ENCODE assay signal across 24 cellular contexts in genomic region chrX:56029691-56030090, GRCh38.
"Had no signal": no experiment of that assay in that cellular context is flagged by ENCODE, and none has a peak within 500 bp of the region (broad histone marks: within the 10 kb centered on the region; RNA-seq: fewer than 3 reads in every experiment).

No MANE protein-coding gene starts in this region.

- H3K4me3 ChIP-seq: ascending aorta, body of pancreas had no signal

- ATAC-seq: activated CD8-positive, alpha-beta memory T cell treated with anti-CD3 and anti-CD28 coated beads, Interleukin-2, amount 10 ng/mL, durations not matched to agents 7 days and 5 days; activated CD8-positive, alpha-beta T cell treated with anti-CD3 and anti-CD28 coated beads, Interleukin-2, amount 10 ng/mL, durations not matched to agents 7 days and 5 days; body of pancreas; PC-3; WTC11 had no signal

- H3K36me3 ChIP-seq: ascending aorta had no signal

- H3K27ac ChIP-seq: ascending aorta, body of pancreas had no signal

- H3K9me3 Mint-ChIP-seq: activated naive CD4-positive, alpha-beta T cell treated with anti-CD3 and anti-CD28 coated beads, Interleukin-2, amount 50 U/mL, for 24 hours; activated T-cell treated with anti-CD3 and anti-CD28 coated beads, Interleukin-2, amount 50 U/mL, for 24 hours; activated T-helper 1 cell treated with anti-CD3 and anti-CD28 coated beads, Interleukin-12 subunit alpha, Interleukin-12 subunit beta, Interleukin-2, Interleukin-4 antibody, amounts not matched to agents 30 ng/mL and 10 ng/mL and 1 ng/mL, durations not matched to agents 14 hours and 24 hours and 36 hours; central memory CD8-positive, alpha-beta T cell; T-helper 1 cell treated with Interleukin-12 subunit alpha and Interleukin-12 subunit beta and Interleukin-4 antibody, amounts not matched to agents 30 μg/mL and 1 μg/mL, for 36 hours had no signal

- H3K27me3 ChIP-seq: ascending aorta, body of pancreas had no signal

- H3K36me3 Mint-ChIP-seq: activated CD8-positive, alpha-beta memory T cell treated with anti-CD3 and anti-CD28 coated beads, Interleukin-2, amount 10 ng/mL, durations not matched to agents 7 days and 5 days; activated naive CD4-positive, alpha-beta T cell treated with anti-CD3 and anti-CD28 coated beads, Interleukin-2, amount 50 U/mL, for 24 hours; WTC11 had no signal

- DNase-seq: activated CD4-positive, alpha-beta T cell treated with anti-CD3 and anti-CD28 coated beads for 48 hours; activated CD4-positive, alpha-beta T cell treated with anti-CD3 and anti-CD28 coated beads, Interleukin-2, amount 50 U/mL, for 4 hours; activated CD4-positive, CD25-positive, alpha-beta regulatory T cell treated with anti-CD3 and anti-CD28 coated beads, Interleukin-2, amount 50 U/mL, for 72 hours; activated CD8-positive, alpha-beta memory T cell treated with anti-CD3 and anti-CD28 coated beads, Interleukin-2, amount 10 ng/mL, durations not matched to agents 7 days and 5 days; activated CD8-positive, alpha-beta T cell treated with anti-CD3 and anti-CD28 coated beads, Interleukin-2, amount 10 ng/mL, durations not matched to agents 7 days and 5 days; activated effector memory CD4-positive, alpha-beta T cell treated with Interleukin-2 at 50 U/mL for 16 hours; activated naive CD4-positive, alpha-beta T cell; activated T-cell treated with anti-CD3 and anti-CD28 coated beads, Interleukin-2, amount 50 U/mL, for 24 hours; body of pancreas; MM.1S; NCI-H1105; NCI-H1436; NCI-H1694 treated with DMSO at 0.1 percent for 48 hours; NCI-H2029 treated with DMSO at 0.1 percent for 48 hours; NCI-H510A treated with DMSO at 0.1 percent for 48 hours; NCI-H69; SHP77 treated with DMSO at 0.1 percent for 48 hours had no signal

- H3K4me1 Mint-ChIP-seq: activated CD8-positive, alpha-beta memory T cell treated with anti-CD3 and anti-CD28 coated beads, Interleukin-2, amount 10 ng/mL, durations not matched to agents 7 days and 5 days; activated naive CD4-positive, alpha-beta T cell treated with anti-CD3 and anti-CD28 coated beads, Interleukin-2, amount 50 U/mL, for 24 hours; central memory CD8-positive, alpha-beta T cell had no signal

- H3K9me3 ChIP-seq: ascending aorta, body of pancreas had no signal

- H3K27ac Mint-ChIP-seq: activated CD8-positive, alpha-beta memory T cell treated with anti-CD3 and anti-CD28 coated beads, Interleukin-2, amount 10 ng/mL, durations not matched to agents 7 days and 5 days; activated CD8-positive, alpha-beta T cell treated with anti-CD3 and anti-CD28 coated beads, Interleukin-2, amount 10 ng/mL, durations not matched to agents 7 days and 5 days; activated naive CD4-positive, alpha-beta T cell treated with anti-CD3 and anti-CD28 coated beads, Interleukin-2, amount 50 U/mL, for 24 hours; activated T-cell treated with anti-CD3 and anti-CD28 coated beads, Interleukin-2, amount 50 U/mL, for 24 hours; activated T-helper 1 cell treated with anti-CD3 and anti-CD28 coated beads, Interleukin-12 subunit alpha, Interleukin-12 subunit beta, Interleukin-2, Interleukin-4 antibody, amounts not matched to agents 30 ng/mL and 10 ng/mL and 1 ng/mL, durations not matched to agents 14 hours and 24 hours and 36 hours; T-helper 1 cell treated with Interleukin-12 subunit alpha and Interleukin-12 subunit beta and Interleukin-4 antibody, amounts not matched to agents 30 μg/mL and 1 μg/mL, for 36 hours; WTC11 had no signal

- H3K4me3 Mint-ChIP-seq: activated CD8-positive, alpha-beta memory T cell treated with anti-CD3 and anti-CD28 coated beads, Interleukin-2, amount 10 ng/mL, durations not matched to agents 7 days and 5 days; activated CD8-positive, alpha-beta T cell treated with anti-CD3 and anti-CD28 coated beads, Interleukin-2, amount 10 ng/mL, durations not matched to agents 7 days and 5 days; activated naive CD4-positive, alpha-beta T cell treated with anti-CD3 and anti-CD28 coated beads, Interleukin-2, amount 50 U/mL, for 24 hours; activated T-cell treated with anti-CD3 and anti-CD28 coated beads, Interleukin-2, amount 50 U/mL, for 24 hours; activated T-helper 1 cell treated with anti-CD3 and anti-CD28 coated beads, Interleukin-12 subunit alpha, Interleukin-12 subunit beta, Interleukin-2, Interleukin-4 antibody, amounts not matched to agents 30 ng/mL and 10 ng/mL and 1 ng/mL, durations not matched to agents 14 hours and 24 hours and 36 hours; central memory CD8-positive, alpha-beta T cell; T-helper 1 cell treated with Interleukin-12 subunit alpha and Interleukin-12 subunit beta and Interleukin-4 antibody, amounts not matched to agents 30 μg/mL and 1 μg/mL, for 36 hours; WTC11 had no signal

- H3K27me3 Mint-ChIP-seq: activated CD8-positive, alpha-beta memory T cell treated with anti-CD3 and anti-CD28 coated beads, Interleukin-2, amount 10 ng/mL, durations not matched to agents 7 days and 5 days; activated naive CD4-positive, alpha-beta T cell treated with anti-CD3 and anti-CD28 coated beads, Interleukin-2, amount 50 U/mL, for 24 hours; central memory CD8-positive, alpha-beta T cell had no signal

- H3K4me1 ChIP-seq: ascending aorta, body of pancreas had no signal
